In the genomic region with DNA sequence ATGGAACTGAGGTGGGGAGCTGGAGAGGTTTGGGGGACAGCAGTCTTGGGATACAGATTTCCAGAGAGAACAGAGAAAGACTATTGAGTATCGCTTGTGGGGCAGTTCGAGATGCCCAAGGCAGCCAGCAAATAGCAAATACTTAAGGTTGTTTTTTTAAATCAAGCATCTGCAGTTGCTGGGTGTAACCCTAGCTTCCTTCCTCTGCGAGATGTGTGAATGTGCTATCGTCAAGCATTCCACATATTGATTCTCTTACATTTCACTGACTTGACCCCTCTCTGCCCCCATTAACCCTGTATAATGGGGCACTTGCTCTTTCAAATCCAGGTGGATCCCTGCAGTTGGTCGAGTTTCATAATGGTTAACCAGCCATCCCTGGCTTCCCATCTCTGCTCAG, we compare ENCODE assay signal across 12 cellular contexts.
A peak's percentile ranks its signal among the peaks of the same experiment; 100 is the strongest.
DNase-seq lines count a peak whose midpoint lies in the region; ATAC-seq and TF ChIP-seq lines count a peak whose summit lies in the region.
"Had no signal": no experiment of that assay in that cellular context is flagged by ENCODE, and none has a peak within 500 bp of the region (broad histone marks: within the 10 kb centered on the region; RNA-seq: fewer than 3 reads in every experiment).

No MANE protein-coding gene starts in this region.

- H3K9me3 Mint-ChIP-seq in effector memory CD8-positive, alpha-beta T cell = peaks cover 5 to 6% of the 10 kb centered on the region in 2 donors
- peaks cover 10% of the 10 kb centered on the region for H3K9me3 Mint-ChIP-seq in nephron
- H3K9me3 Mint-ChIP-seq: GM23338 had no signal

- peaks cover 30 to 38% of the 10 kb centered on the region in 2 donors for H3K27me3 Mint-ChIP-seq in effector memory CD8-positive, alpha-beta T cell
- peaks cover 16% of the 10 kb centered on the region for H3K27me3 Mint-ChIP-seq in nephron (ENCODE audit: low read depth)

- no peak for TF ChIP-seq CTCF in nephron (IDR thresholded peaks at IDR 0.05; ENCODE audit: unreplicated experiment in 3 of 3)

- peak; percentile 33 for ATAC-seq in effector memory CD8-positive, alpha-beta T cell (replicated peaks)
- ATAC-seq: A549 had no signal

- H3K27ac Mint-ChIP-seq in effector memory CD8-positive, alpha-beta T cell = peak overlapping the region; percentile 70 to 84
- peak overlapping the region; percentile 3 to 86 (median 80) for H3K27ac Mint-ChIP-seq in nephron
- H3K27ac Mint-ChIP-seq: GM23338, H9 had no signal

- peak overlapping the region; percentile 54 to 70 for H3K4me3 Mint-ChIP-seq in effector memory CD8-positive, alpha-beta T cell
- H3K4me3 Mint-ChIP-seq in nephron = peak overlapping the region in 1 of 3 experiments; percentile 51
- H3K4me3 Mint-ChIP-seq: GM23338, H9 had no signal

- peaks cover 6 to 9% of the 10 kb centered on the region in 2 donors for H3K4me1 Mint-ChIP-seq in effector memory CD8-positive, alpha-beta T cell (ENCODE audit: low read depth in 2 of 2)
- H3K4me1 Mint-ChIP-seq in nephron = peaks cover 31% of the 10 kb centered on the region

- no peaks in the 10 kb centered on the region for H3K36me3 Mint-ChIP-seq in effector memory CD8-positive, alpha-beta T cell (ENCODE audit: insufficient read depth)
- no peaks in the 10 kb centered on the region for H3K36me3 Mint-ChIP-seq in nephron (ENCODE audit: low read depth)

- DNase-seq in MV-4-11 (lab: John Stamatoyannopoulos, UW) = peak; percentile 8
- DNase-seq in effector memory CD8-positive, alpha-beta T cell = no peak
- no peak for DNase-seq in NCI-H82 treated with DMSO at 0.1 percent for 48 hours (lab: John Stamatoyannopoulos, UW; ENCODE audit: unreplicated experiment)
- DNase-seq in NCI-H524 treated with DMSO at 0.1 percent for 48 hours (lab: John Stamatoyannopoulos, UW) = no peak
- no peak for DNase-seq in AML-193 (lab: John Stamatoyannopoulos, UW)
- DNase-seq in stimulated activated CD4-positive, alpha-beta T cell treated with anti-CD3 and anti-CD28 coated beads, Interleukin-4, amount 100 ng/mL, for 24 hours = no peak
- DNase-seq: Calu3, DMS 273 treated with DMSO at 0.1 percent for 48 hours, H9 had no signal
